1 cellular context compared by ENCODE assay signal in genomic region chr2:194104687-194105086, GRCh38.
TF ChIP-seq lines count a peak whose summit lies in the region.

No MANE protein-coding gene starts in this region.

TF ChIP-seq in WTC11, 78 proteins besides CTCF, POLR2A, EP300 and RAD21 (continued from another document):
- no peak for TF ChIP-seq CDX4 (CRISPR knock-in tag; IDR thresholded peaks at IDR 0.05; ENCODE audit: borderline replicate concordance)
- no peak for TF ChIP-seq ATF3 (CRISPR knock-in tag; conservative IDR thresholded peaks at IDR 0.05)
- TF ChIP-seq, protein P1, sequence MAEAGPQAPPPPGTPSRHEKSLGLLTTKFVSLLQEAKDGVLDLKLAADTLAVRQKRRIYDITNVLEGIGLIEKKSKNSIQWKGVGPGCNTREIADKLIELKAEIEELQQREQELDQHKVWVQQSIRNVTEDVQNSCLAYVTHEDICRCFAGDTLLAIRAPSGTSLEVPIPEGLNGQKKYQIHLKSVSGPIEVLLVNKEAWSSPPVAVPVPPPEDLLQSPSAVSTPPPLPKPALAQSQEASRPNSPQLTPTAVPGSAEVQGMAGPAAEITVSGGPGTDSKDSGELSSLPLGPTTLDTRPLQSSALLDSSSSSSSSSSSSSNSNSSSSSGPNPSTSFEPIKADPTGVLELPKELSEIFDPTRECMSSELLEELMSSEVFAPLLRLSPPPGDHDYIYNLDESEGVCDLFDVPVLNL (CRISPR knock-in tag; IDR thresholded peaks at IDR 0.05; ENCODE audit: borderline replicate concordance, low read depth), result no peak
- TF ChIP-seq ZNF121 (CRISPR knock-in tag; IDR thresholded peaks at IDR 0.05), result no peak
- TF ChIP-seq, protein P2, sequence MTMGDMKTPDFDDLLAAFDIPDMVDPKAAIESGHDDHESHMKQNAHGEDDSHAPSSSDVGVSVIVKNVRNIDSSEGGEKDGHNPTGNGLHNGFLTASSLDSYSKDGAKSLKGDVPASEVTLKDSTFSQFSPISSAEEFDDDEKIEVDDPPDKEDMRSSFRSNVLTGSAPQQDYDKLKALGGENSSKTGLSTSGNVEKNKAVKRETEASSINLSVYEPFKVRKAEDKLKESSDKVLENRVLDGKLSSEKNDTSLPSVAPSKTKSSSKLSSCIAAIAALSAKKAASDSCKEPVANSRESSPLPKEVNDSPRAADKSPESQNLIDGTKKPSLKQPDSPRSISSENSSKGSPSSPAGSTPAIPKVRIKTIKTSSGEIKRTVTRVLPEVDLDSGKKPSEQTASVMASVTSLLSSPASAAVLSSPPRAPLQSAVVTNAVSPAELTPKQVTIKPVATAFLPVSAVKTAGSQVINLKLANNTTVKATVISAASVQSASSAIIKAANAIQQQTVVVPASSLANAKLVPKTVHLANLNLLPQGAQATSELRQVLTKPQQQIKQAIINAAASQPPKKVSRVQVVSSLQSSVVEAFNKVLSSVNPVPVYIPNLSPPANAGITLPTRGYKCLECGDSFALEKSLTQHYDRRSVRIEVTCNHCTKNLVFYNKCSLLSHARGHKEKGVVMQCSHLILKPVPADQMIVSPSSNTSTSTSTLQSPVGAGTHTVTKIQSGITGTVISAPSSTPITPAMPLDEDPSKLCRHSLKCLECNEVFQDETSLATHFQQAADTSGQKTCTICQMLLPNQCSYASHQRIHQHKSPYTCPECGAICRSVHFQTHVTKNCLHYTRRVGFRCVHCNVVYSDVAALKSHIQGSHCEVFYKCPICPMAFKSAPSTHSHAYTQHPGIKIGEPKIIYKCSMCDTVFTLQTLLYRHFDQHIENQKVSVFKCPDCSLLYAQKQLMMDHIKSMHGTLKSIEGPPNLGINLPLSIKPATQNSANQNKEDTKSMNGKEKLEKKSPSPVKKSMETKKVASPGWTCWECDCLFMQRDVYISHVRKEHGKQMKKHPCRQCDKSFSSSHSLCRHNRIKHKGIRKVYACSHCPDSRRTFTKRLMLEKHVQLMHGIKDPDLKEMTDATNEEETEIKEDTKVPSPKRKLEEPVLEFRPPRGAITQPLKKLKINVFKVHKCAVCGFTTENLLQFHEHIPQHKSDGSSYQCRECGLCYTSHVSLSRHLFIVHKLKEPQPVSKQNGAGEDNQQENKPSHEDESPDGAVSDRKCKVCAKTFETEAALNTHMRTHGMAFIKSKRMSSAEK (CRISPR knock-in tag; IDR thresholded peaks at IDR 0.05; ENCODE audit: borderline replicate concordance), result no peak
